Comparison of ENCODE assay signal across 8 cellular contexts in the genomic region with DNA sequence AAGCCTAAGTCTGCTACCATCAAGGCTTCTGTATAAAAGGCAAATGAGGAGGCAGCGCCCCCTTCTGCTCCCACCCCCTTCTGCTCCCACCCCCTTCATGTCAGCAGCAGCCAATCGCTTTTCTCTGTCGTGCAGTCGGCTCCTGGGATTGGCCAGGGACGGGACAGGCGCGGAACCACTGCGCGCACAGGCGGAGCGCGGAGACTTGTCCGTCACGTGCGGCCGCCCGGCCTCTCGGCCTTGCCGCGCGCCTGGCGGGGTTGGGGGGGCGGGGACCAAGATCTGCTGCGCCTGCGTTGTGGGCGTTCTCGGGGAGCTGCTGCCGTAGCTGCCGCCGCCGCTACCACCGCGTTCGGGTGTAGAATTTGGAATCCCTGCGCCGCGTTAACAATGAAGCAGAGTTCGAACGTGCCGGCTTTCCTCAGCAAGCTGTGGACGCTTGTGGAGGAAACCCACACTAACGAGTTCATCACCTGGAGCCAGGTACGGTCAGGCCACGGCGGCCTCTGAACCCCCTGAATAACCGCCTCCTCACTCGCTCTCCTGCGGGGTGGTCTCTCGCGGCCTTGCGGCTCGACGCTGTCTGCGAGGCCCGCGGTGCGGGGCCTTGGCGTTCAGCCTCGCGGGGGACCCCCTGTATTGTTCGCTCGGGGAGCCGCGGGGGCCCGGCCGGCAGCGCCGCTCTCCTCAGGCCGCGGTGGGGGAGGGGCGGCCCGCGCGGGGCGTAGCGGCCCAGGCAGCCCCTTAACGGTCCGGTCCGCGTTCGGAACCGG. TPM values are rescaled to one million over a fixed set of nuclear protein-coding genes. Genes with fewer than 3 reads are reported as not detected.
DNase-seq lines count a peak whose midpoint lies in the region; ATAC-seq and TF ChIP-seq lines count a peak whose summit lies in the region.

A gene with protein sequence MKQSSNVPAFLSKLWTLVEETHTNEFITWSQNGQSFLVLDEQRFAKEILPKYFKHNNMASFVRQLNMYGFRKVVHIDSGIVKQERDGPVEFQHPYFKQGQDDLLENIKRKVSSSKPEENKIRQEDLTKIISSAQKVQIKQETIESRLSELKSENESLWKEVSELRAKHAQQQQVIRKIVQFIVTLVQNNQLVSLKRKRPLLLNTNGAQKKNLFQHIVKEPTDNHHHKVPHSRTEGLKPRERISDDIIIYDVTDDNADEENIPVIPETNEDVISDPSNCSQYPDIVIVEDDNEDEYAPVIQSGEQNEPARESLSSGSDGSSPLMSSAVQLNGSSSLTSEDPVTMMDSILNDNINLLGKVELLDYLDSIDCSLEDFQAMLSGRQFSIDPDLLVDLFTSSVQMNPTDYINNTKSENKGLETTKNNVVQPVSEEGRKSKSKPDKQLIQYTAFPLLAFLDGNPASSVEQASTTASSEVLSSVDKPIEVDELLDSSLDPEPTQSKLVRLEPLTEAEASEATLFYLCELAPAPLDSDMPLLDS (plus strand): TSS at position 305 of the 773 bp plus-strand sequence. CDS start 86 bp downstream, at position 391.

- in situ Hi-C loops in GM23248 (cut with MboI) = no loop called here

- peak within 1 kb of the TSS; percentile 97 for H2AFZ ChIP-seq in GM23248

- H3K79me2 ChIP-seq in DOHH2 (ENCODE audit: control insufficient read depth, low read length) = peaks cover 50% of the 10 kb centered on the region
- H3K79me2 ChIP-seq in GM23248 (ENCODE audit: insufficient read depth) = peaks cover 50% of the 10 kb centered on the region

- H3K9me2 ChIP-seq in DOHH2 (replicated peaks; ENCODE audit: control insufficient read depth, low read length) (no peaks in the 10 kb centered on the region), GM23248 (ENCODE audit: insufficient read depth) (no peaks in the 10 kb centered on the region)

- peaks cover 30 to 33% of the 10 kb centered on the region in 2 donors for H3K4me1 Mint-ChIP-seq in natural killer cell

- H3K36me3 ChIP-seq in DOHH2 (ENCODE audit: control insufficient read depth, low read length) (peaks cover 34% of the 10 kb centered on the region), GM23248 (ENCODE audit: low read depth) (no peaks in the 10 kb centered on the region)

- no peaks in the 10 kb centered on the region for H3K9me3 ChIP-seq in DOHH2 (ENCODE audit: control insufficient read depth, insufficient read depth, low read length)
- H3K9me3 ChIP-seq in GM23248 (ENCODE audit: low read depth) = no peaks in the 10 kb centered on the region

- H3K27ac Mint-ChIP-seq in natural killer cell = peak within 1 kb of the TSS; percentile 80 to 93

- H3K36me3 Mint-ChIP-seq in natural killer cell = no peaks in the 10 kb centered on the region

- peaks cover 15% of the 10 kb centered on the region for H4K20me1 ChIP-seq in DOHH2 (ENCODE audit: control insufficient read depth, insufficient read depth, low read depth, low read length)
- H4K20me1 ChIP-seq in GM23248 (ENCODE audit: insufficient read depth) = no peaks in the 10 kb centered on the region

- peak within 1 kb of the TSS; percentile 97 for H3K4me3 Mint-ChIP-seq in natural killer cell

- H3K27ac ChIP-seq in DOHH2 (ENCODE audit: low read depth, low read length) = peak within 1 kb of the TSS; percentile 51
- peak within 1 kb of the TSS; percentile 78 for H3K27ac ChIP-seq in GM23248

- peaks cover 26% of the 10 kb centered on the region for H3K4me1 ChIP-seq in DOHH2 (ENCODE audit: control insufficient read depth, low read length)
- peaks cover 20% of the 10 kb centered on the region for H3K4me1 ChIP-seq in GM23248 (ENCODE audit: insufficient read depth)

- peak; percentile 100 for DNase-seq in GM23248
- DNase-seq in Kasumi-1 (lab: John Stamatoyannopoulos, UW) = peak; percentile 94 to 96
- peak; percentile 99 for DNase-seq in RPMI7951 (ENCODE audit: low read depth)
- DNase-seq in activated T-helper 1 cell treated with anti-CD3 and anti-CD28 coated beads, Interleukin-2, amount 50 U/mL, for 16 hours (ENCODE audit: low read depth in 1 of 2, low spot score in 1 of 2) = peak; percentile 82 to 90
- DNase-seq in fibroblast of mammary gland (ENCODE audit: low read depth) = peak; percentile 98
- DNase-seq in natural killer cell = peak; percentile 85
- peak; percentile 96 for DNase-seq in stimulated activated naive CD4-positive, alpha-beta T cell treated with Interleukin-2 at 50 U/mL for 16 hours (lab: John Stamatoyannopoulos, UW)

- TF ChIP-seq CTCF in DOHH2 (IDR thresholded peaks at IDR 0.05; ENCODE audit: low read depth, low read length, poor library complexity, severe bottlenecking) (no peak), fibroblast of mammary gland (conservative IDR thresholded peaks at IDR 0.05; ENCODE audit: control insufficient read depth, insufficient read depth, low read depth, low read length) (peak; percentile 14), natural killer cell (IDR thresholded peaks at IDR 0.05) (no peak)

- H3K4me3 ChIP-seq in DOHH2 (ENCODE audit: low read length) = peak within 1 kb of the TSS; percentile 98
- peak within 1 kb of the TSS; percentile 87 for H3K4me3 ChIP-seq in GM23248
- H3K4me3 ChIP-seq in fibroblast of mammary gland (ENCODE audit: control insufficient read depth, low read depth, low read length) = peak within 1 kb of the TSS; percentile 91

- intact Hi-C loops in natural killer cell (cut with micrococcal nuclease) = loop anchor here (1.0 kb wide), 1 partner anchor 72 kb away; a partner anchor contains a TSS

- peaks cover 3 to 8% of the 10 kb centered on the region in 2 donors for H3K27me3 Mint-ChIP-seq in natural killer cell (ENCODE audit: low read depth in 2 of 2)

- ATAC-seq in natural killer cell = peak; percentile 95 to 99 (median 98)

- H3F3A ChIP-seq in DOHH2 (ENCODE audit: control insufficient read depth, insufficient read depth) = no peaks in the 10 kb centered on the region
- H3F3A ChIP-seq in GM23248 (ENCODE audit: insufficient read depth) = peaks cover 6% of the 10 kb centered on the region

- H3K9ac ChIP-seq in GM23248 = peak within 1 kb of the TSS; percentile 95

- H3K4me2 ChIP-seq in DOHH2 (ENCODE audit: low read length) = peak within 1 kb of the TSS; percentile 99
- H3K4me2 ChIP-seq in GM23248 (ENCODE audit: unreplicated experiment) = peak within 1 kb of the TSS; percentile 89

- WGBS in GM23248 (ENCODE audit: low coverage in 1 of 2, low lambda C conversion rate in 2 of 2, missing lambda C conversion rate in 2 of 2), 2 experiments = 0 to 1% methylated on average over 58 to 72 of the region's 82 CpGs

- no peaks in the 10 kb centered on the region for H3K9me3 Mint-ChIP-seq in natural killer cell

- no peaks in the 10 kb centered on the region for H3K27me3 ChIP-seq in DOHH2 (ENCODE audit: control insufficient read depth, low read length)
- no peaks in the 10 kb centered on the region for H3K27me3 ChIP-seq in GM23248 (replicated peaks; ENCODE audit: insufficient read depth)

RNA-seq across cellular contexts. Expression of the gene that starts here (rescaled TPM):
- 11.2 and 24.5 TPM in 2 replicates for total RNA-seq in GM23248 (2014; rRNA removed; shearing (Covaris generic))
- polyA plus RNA-seq in GM23248 (2016; fragmentation: Nextera tagmentation; extraction: Ambion mirVana) = 11.3 and 12.3 TPM in 2 replicates
- 17.3 and 22.5 TPM in 2 replicates for total RNA-seq in RPMI7951 (2014; rRNA removed; shearing (Covaris generic))
- 10 to 100 TPM; 16.4 to 23.5 (median 21.1) TPM for total RNA-seq in natural killer cell

Comparison
In these comparisons a context has a peak if more than half of its experiments do, and no peak if none do; other contexts are left out.
1. Peak in every context shown above with its lines: DNase-seq, ATAC-seq, H3K4me3 ChIP-seq and H3K27ac ChIP-seq.